ENCODE assay signal across 34 cellular contexts in the genomic region with DNA sequence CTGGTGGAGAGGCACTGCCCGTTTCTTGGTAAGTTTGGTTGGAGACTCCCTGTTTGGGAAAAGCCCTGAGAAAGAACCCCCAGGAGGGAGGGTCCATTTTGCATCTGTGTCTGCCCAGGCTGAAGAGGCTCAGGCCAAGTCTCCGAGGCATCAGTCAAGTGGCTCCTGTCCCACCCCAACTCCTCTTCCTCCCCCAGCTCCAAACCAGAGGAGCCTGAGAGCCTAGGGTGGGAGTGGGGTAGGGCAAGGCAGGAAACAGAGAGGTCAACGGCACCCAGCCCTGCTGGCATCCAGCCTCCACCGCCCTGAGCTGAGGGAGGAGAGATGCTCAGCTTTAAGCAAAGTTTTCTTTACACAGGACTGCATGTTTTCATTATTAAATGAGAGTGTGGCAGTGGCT. TPM values are rescaled to one million over a fixed set of nuclear protein-coding genes. Genes with fewer than 3 reads are reported as not detected.
"Had no signal": no experiment of that assay in that cellular context is flagged by ENCODE, and none has a peak within 500 bp of the region (broad histone marks: within the 10 kb centered on the region; RNA-seq: fewer than 3 reads in every experiment).

No MANE protein-coding gene starts in this region.

- H3K4me3 Mint-ChIP-seq: dendritic cell treated with granulocyte-macrophage colony-stimulating factor and Interleukin-4, amounts not matched to agents 40 ng/mL and 50 ng/mL, for 4 days; naive thymus-derived CD4-positive, alpha-beta T cell; nephron; neural progenitor cell; stimulated activated naive CD8-positive, alpha-beta T cell treated with anti-CD3 and anti-CD28 coated beads, Interleukin-15, amount 100 ng/mL, for 72 hours had no signal

- H3K4me3 ChIP-seq: esophagus muscularis mucosa, gastroesophageal sphincter, heart right ventricle, left lung, neural progenitor cell, prostate gland, thyroid gland had no signal

- DNase-seq: caudate nucleus; cerebellar nuclear complex; effector CD8-positive, alpha-beta T cell; foreskin keratinocyte; glutamatergic neuron; heart right ventricle; hippocampal formation; left lung; mesenchymal stem cell; midbrain; naive thymus-derived CD4-positive, alpha-beta T cell; nucleus accumbens; right cardiac atrium; small intestine; stimulated activated CD4-positive, alpha-beta T cell treated with anti-CD3 and anti-CD28 coated beads, Interleukin-12 subunit alpha, Interleukin-12 subunit beta, amount 100 ng/mL, for 4 hours; stimulated activated CD4-positive, alpha-beta T cell treated with anti-CD3 and anti-CD28 coated beads, Interleukin-1b, Interleukin-23, amount 100 ng/mL, for 48 hours; stimulated activated CD4-positive, alpha-beta T cell treated with anti-CD3 and anti-CD28 coated beads, Interleukin-4, amount 100 ng/mL, for 1 hour; stimulated activated CD8-positive, alpha-beta memory T cell treated with anti-CD3 and anti-CD28 coated beads, Interleukin-4, amount 100 ng/mL, for 48 hours; stimulated activated naive CD4-positive, alpha-beta T cell; stimulated activated naive CD8-positive, alpha-beta T cell treated with anti-CD3 and anti-CD28 coated beads, Interleukin-15, amount 100 ng/mL, for 72 hours; thyroid gland; trophoblast cell had no signal

- H3K36me3 Mint-ChIP-seq: neural progenitor cell had no signal

- FAIRE-seq: colon, endothelial cell of umbilical vein, keratinocyte, small intestine, urothelium cell line had no signal

- H3K27ac ChIP-seq: esophagus muscularis mucosa, foreskin keratinocyte, gastroesophageal sphincter, heart right ventricle, left lung, neural progenitor cell, prostate gland, thyroid gland had no signal

- H3K4me2 ChIP-seq: neural progenitor cell had no signal

- H3K9ac ChIP-seq: neural progenitor cell had no signal

- H2AFZ ChIP-seq: neural progenitor cell had no signal

- H3K27ac Mint-ChIP-seq: dendritic cell treated with granulocyte-macrophage colony-stimulating factor and Interleukin-4, amounts not matched to agents 40 ng/mL and 50 ng/mL, for 4 days; nephron; neural progenitor cell; stimulated activated naive CD8-positive, alpha-beta T cell treated with anti-CD3 and anti-CD28 coated beads, Interleukin-15, amount 100 ng/mL, for 72 hours had no signal

- H3K36me3 ChIP-seq: esophagus muscularis mucosa, gastroesophageal sphincter, heart right ventricle, left lung, neural progenitor cell, prostate gland, thyroid gland had no signal

- ATAC-seq: foreskin keratinocyte; gastroesophageal sphincter; heart right ventricle; left lung; naive thymus-derived CD4-positive, alpha-beta T cell; right cardiac atrium; stimulated activated naive CD8-positive, alpha-beta T cell treated with anti-CD3 and anti-CD28 coated beads, Interleukin-15, amount 100 ng/mL, for 72 hours had no signal

- H3K9me3 ChIP-seq: prostate gland, thyroid gland had no signal

- H3K4me1 Mint-ChIP-seq: neural progenitor cell had no signal

- H3K4me1 ChIP-seq: left lung, prostate gland, thyroid gland had no signal

- H3K27me3 ChIP-seq: esophagus muscularis mucosa, foreskin keratinocyte, gastroesophageal sphincter, left lung, neural progenitor cell, thyroid gland had no signal

RNA-seq across cellular contexts. Expression of a gene that starts 38.2 kb away (rescaled TPM):
- total RNA-seq: endothelial cell of umbilical vein; fibroblast of lung; lung microvascular endothelial cell; naive thymus-derived CD4-positive, alpha-beta T cell had no signal
- polyA plus RNA-seq: endothelial cell of umbilical vein; naive thymus-derived CD4-positive, alpha-beta T cell had no signal
